Comparison of ENCODE assay signal across 22 cellular contexts in the genomic region with DNA sequence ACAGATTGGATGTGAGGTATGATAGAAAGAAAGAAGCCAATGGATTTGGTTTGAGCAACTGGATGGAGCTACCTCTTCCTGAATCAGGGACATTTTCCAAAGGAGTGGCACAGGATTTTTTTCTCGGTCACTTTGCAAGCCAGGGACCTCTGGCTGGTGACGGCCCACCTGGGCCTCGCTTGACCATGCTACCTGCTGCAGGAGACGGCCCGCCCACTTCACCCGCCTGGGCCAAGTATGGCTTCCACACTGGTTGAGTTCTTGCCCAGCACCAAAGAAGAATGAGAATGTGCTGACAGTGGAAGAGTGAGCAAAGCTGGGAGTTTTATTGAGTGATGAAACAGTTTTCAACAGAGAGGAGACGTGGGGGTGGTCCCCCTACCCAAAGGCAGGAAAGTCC. TPM values are rescaled to one million over a fixed set of nuclear protein-coding genes. Genes with fewer than 3 reads are reported as not detected.
DNase-seq lines count a peak whose midpoint lies in the region; ATAC-seq and TF ChIP-seq lines count a peak whose summit lies in the region.
"Had no signal": no experiment of that assay in that cellular context is flagged by ENCODE, and none has a peak within 500 bp of the region (broad histone marks: within the 10 kb centered on the region; RNA-seq: fewer than 3 reads in every experiment).

No MANE protein-coding gene starts in this region.

- peak overlapping the region; percentile 67 for H3K14ac ChIP-seq in trophoblast cell (ENCODE audit: low read length)

- no peak overlapping the region for H3K23ac ChIP-seq in trophoblast cell (ENCODE audit: low read length)

- peak overlapping the region; percentile 65 for H3K27ac ChIP-seq in cardiac muscle cell
- peak overlapping the region; percentile 97 for H3K27ac ChIP-seq in epithelial cell of prostate
- H3K27ac ChIP-seq in trophoblast cell (ENCODE audit: low read depth, low read length): peak overlapping the region; percentile 50
- H3K27ac ChIP-seq in esophagus muscularis mucosa (replicated peaks in 1 of 4): no peak overlapping the region
- H3K27ac ChIP-seq: A549, Peyer's patch, SJSA1 had no signal

- no peak overlapping the region for H2AFZ ChIP-seq in trophoblast cell (ENCODE audit: insufficient read depth, low read length, poor library complexity)
- H2AFZ ChIP-seq: GM23338 had no signal

- DNase-seq in cardiac muscle cell (ENCODE audit: low read depth in 1 of 2, low spot score in 1 of 2) (no peak), cardiac septum (ENCODE audit: low spot score) (no peak), epithelial cell of prostate (ENCODE audit: low read depth, low spot score) (no peak), trophoblast cell (no peak), esophagus muscularis mucosa (ENCODE audit: extremely low spot score) (no peak), medulla oblongata (ENCODE audit: extremely low spot score) (no peak)
- DNase-seq: DMS53, GDM1, HCEC 1CT, KBM-7, NCI-H1105, NCI-H146, NCI-H2029, NCI-H226, NCI-H510A treated with DMSO at 0.1 percent for 48 hours, NCI-H774, Peyer's patch had no signal

- peaks cover 30% of the 10 kb centered on the region for H3K79me1 ChIP-seq in trophoblast cell (ENCODE audit: low read length)

- TF ChIP-seq CTCF in cardiac muscle cell (IDR thresholded peaks at IDR 0.05; ENCODE audit: low read depth, low read length): no peak
- TF ChIP-seq CTCF in esophagus muscularis mucosa (IDR thresholded peaks at IDR 0.05): no peak

- TF ChIP-seq EP300 in esophagus muscularis mucosa (IDR thresholded peaks at IDR 0.05): no peak

- H3K4me3 ChIP-seq in cardiac muscle cell (no peak overlapping the region), trophoblast cell (ENCODE audit: low read depth, low read length) (no peak overlapping the region), esophagus muscularis mucosa (no peak overlapping the region)
- H3K4me3 ChIP-seq: A549, GM23338, Peyer's patch, SJSA1 had no signal

- WGBS in trophoblast cell (ENCODE audit: extremely low coverage, insufficient coverage, insufficient read length): no CpG with 5 or more reads among the region's 7 CpGs
- 98% methylated on average over 7 of the region's 7 CpGs for WGBS in esophagus muscularis mucosa

- H3K18ac ChIP-seq in trophoblast cell (ENCODE audit: low read length): peak overlapping the region; percentile 26

- peak overlapping the region; percentile 60 for H4K91ac ChIP-seq in trophoblast cell (ENCODE audit: low read depth, low read length)

- no peak overlapping the region for H4K8ac ChIP-seq in trophoblast cell (ENCODE audit: low read depth, low read length)

- H3K79me2 ChIP-seq in trophoblast cell (ENCODE audit: control insufficient read depth, insufficient read depth, low read length, poor library complexity): no peaks in the 10 kb centered on the region

- no peak overlapping the region for H3K9ac ChIP-seq in trophoblast cell (ENCODE audit: low read length)

- no peak overlapping the region for H3K4me2 ChIP-seq in trophoblast cell (ENCODE audit: low read length)
- H3K4me2 ChIP-seq: A549, GM23338 had no signal

- no peaks in the 10 kb centered on the region for H3K36me3 ChIP-seq in cardiac muscle cell
- peaks cover 0 to 2% of the 10 kb centered on the region in 2 experiments for H3K36me3 ChIP-seq in trophoblast cell (ENCODE audit: control insufficient read depth in 1 of 2, insufficient read depth in 2 of 2, low read length in 2 of 2)
- H3K36me3 ChIP-seq in esophagus muscularis mucosa: peaks cover 15 to 62% (median 37%) of the 10 kb centered on the region in 4 donors
- H3K36me3 ChIP-seq: SJSA1 had no signal

- H2BK12ac ChIP-seq in trophoblast cell (ENCODE audit: low read length): peak overlapping the region; percentile 68

- H4K12ac ChIP-seq in trophoblast cell (ENCODE audit: low read depth, low read length): no peak overlapping the region

- ATAC-seq in HG02763 (IDR thresholded peaks at IDR 0.05; ENCODE audit: unreplicated experiment): no peak
- ATAC-seq: GM23338, Right ventricle myocardium inferior had no signal

- H3K4ac ChIP-seq in trophoblast cell (ENCODE audit: low read depth, low read length): no peak overlapping the region

- H3K27me3 ChIP-seq in cardiac muscle cell: no peaks in the 10 kb centered on the region
- no peaks in the 10 kb centered on the region for H3K27me3 ChIP-seq in trophoblast cell (ENCODE audit: insufficient read depth, low read length)
- H3K27me3 ChIP-seq in esophagus muscularis mucosa: no peaks in the 10 kb centered on the region
- H3K27me3 ChIP-seq: Peyer's patch, SJSA1 had no signal

- no peak for TF ChIP-seq POLR2A in esophagus muscularis mucosa (IDR thresholded peaks at IDR 0.05; ENCODE audit: low read depth)

- H2AK5ac ChIP-seq in trophoblast cell (ENCODE audit: low read length): peak overlapping the region; percentile 53

- H2BK120ac ChIP-seq in trophoblast cell (ENCODE audit: insufficient read depth, low read length, poor library complexity): peak overlapping the region; percentile 20

- H3K9me3 ChIP-seq in cardiac muscle cell (ENCODE audit: low read depth) (no peaks in the 10 kb centered on the region), trophoblast cell (ENCODE audit: insufficient read depth, low read depth, low read length) (peaks cover 2% of the 10 kb centered on the region), esophagus muscularis mucosa (no peaks in the 10 kb centered on the region)
- H3K9me3 ChIP-seq: A549, Peyer's patch, SJSA1 had no signal

- intact Hi-C loops in cardiac septum (cut with DNase I): no loop called here
- intact Hi-C loops in esophagus muscularis mucosa (cut with DNase I): loop anchor here (5.0 kb wide), 1 partner anchor 168 kb away; no protein-coding TSS in a partner anchor

- peak overlapping the region; percentile 47 for H2BK5ac ChIP-seq in trophoblast cell (ENCODE audit: low read depth, low read length, poor library complexity)

- H3K4me1 ChIP-seq in cardiac muscle cell (ENCODE audit: low read depth): peaks cover 31% of the 10 kb centered on the region
- peaks cover 30 to 36% of the 10 kb centered on the region in 2 experiments for H3K4me1 ChIP-seq in trophoblast cell (ENCODE audit: control insufficient read depth in 1 of 2, insufficient read depth in 2 of 2, low read length in 2 of 2)
- H3K4me1 ChIP-seq in esophagus muscularis mucosa: peaks cover 3 to 34% (median 25%) of the 10 kb centered on the region in 4 donors
- H3K4me1 ChIP-seq: A549, Peyer's patch, SJSA1 had no signal

RNA-seq across cellular contexts. Expression of gene SH3PXD2A, which starts 24.5 kb away (rescaled TPM):
- total RNA-seq in cardiac muscle cell: 36.5 and 75.9 TPM in 2 replicates
- 32.2 and 48.1 TPM in 2 replicates for polyA plus RNA-seq in cardiac muscle cell
- 45.0 TPM for total RNA-seq in cardiac septum
- polyA plus RNA-seq in trophoblast cell (2013): 8.3 and 8.6 TPM in 2 replicates
- 10 to 100 TPM; 30.5 to 69.3 (median 40.0) TPM for total RNA-seq in esophagus muscularis mucosa

RNA-seq across cellular contexts. Expression of gene STN1, which starts 38.2 kb away (rescaled TPM):
- 39.5 and 44.7 TPM in 2 replicates for total RNA-seq in cardiac muscle cell
- 43.5 and 73.0 TPM in 2 replicates for polyA plus RNA-seq in cardiac muscle cell
- total RNA-seq in cardiac septum: 33.9 TPM
- 15.1 and 17.4 TPM in 2 replicates for polyA plus RNA-seq in trophoblast cell (2013)
- total RNA-seq in esophagus muscularis mucosa: 10 to 100 TPM; 18.7 to 27.7 (median 24.9) TPM

Comparison
In these comparisons a context has a peak if more than half of its experiments do, and no peak if none do; other contexts are left out.
1. H3K27ac ChIP-seq: peak in cardiac muscle cell (single experiment), epithelial cell of prostate (single experiment) and trophoblast cell (single experiment); none in esophagus muscularis mucosa (0 of 4).